ENCODE assay signal across 14 cellular contexts in genomic region chr6:42131531-42131930, GRCh38. TPM values are rescaled to one million over a fixed set of nuclear protein-coding genes. Genes with fewer than 3 reads are reported as not detected.
A peak's percentile ranks its signal among the peaks of the same experiment; 100 is the strongest.
DNase-seq lines count a peak whose midpoint lies in the region; ATAC-seq, FAIRE-seq and TF ChIP-seq lines count a peak whose summit lies in the region.
"Had no signal": no experiment of that assay in that cellular context is flagged by ENCODE, and none has a peak within 500 bp of the region (broad histone marks: within the 10 kb centered on the region; RNA-seq: fewer than 3 reads in every experiment).

No MANE protein-coding gene starts in this region.

- no peak overlapping the region for H3K4me3 ChIP-seq in AG04450 (ENCODE audit: low read depth, low read length)
- no peak overlapping the region for H3K4me3 ChIP-seq in brain microvascular endothelial cell (ENCODE audit: low read depth, low read length)
- no peak overlapping the region for H3K4me3 ChIP-seq in keratinocyte (ENCODE audit: control insufficient read depth in 2 of 3, extremely low read depth in 1 of 3, insufficient read depth in 2 of 3, low read depth in 1 of 3, low read length in 3 of 3)
- H3K4me3 ChIP-seq: body of pancreas had no signal

- POLR2A ChIA-PET in AG04450 (lab: Yijun Ruan, JAX): no interaction called here

- H3K36me3 ChIP-seq in brain microvascular endothelial cell (replicated peaks): peaks cover 11% of the 10 kb centered on the region
- peaks cover 30 to 33% of the 10 kb centered on the region in 2 experiments for H3K36me3 ChIP-seq in keratinocyte (ENCODE audit: control insufficient read depth in 2 of 2, extremely low read depth in 1 of 2, insufficient read depth in 2 of 2, low read length in 2 of 2)

- H3K9me1 ChIP-seq in keratinocyte (ENCODE audit: control insufficient read depth, extremely low read depth, insufficient read depth, low read length): peaks cover 4% of the 10 kb centered on the region

- H3K79me2 ChIP-seq in keratinocyte (ENCODE audit: control insufficient read depth, insufficient read depth, low read length): peaks cover 44% of the 10 kb centered on the region

- H3K4me1 ChIP-seq in keratinocyte (ENCODE audit: control insufficient read depth, extremely low read depth, insufficient read depth, low read length): peaks cover 16% of the 10 kb centered on the region

- in situ Hi-C loops in brain microvascular endothelial cell (cut with HindIII; ENCODE audit: low pct_ligation_motif_present, low sequenced_read_pairs): no loop called here

- no peak overlapping the region for H3K4me2 ChIP-seq in keratinocyte (ENCODE audit: control insufficient read depth, extremely low read depth, insufficient read depth, low read depth, low read length)

- ATAC-seq in HG02884 (IDR thresholded peaks at IDR 0.05; ENCODE audit: unreplicated experiment) (no peak), HG03432 (IDR thresholded peaks at IDR 0.05; ENCODE audit: unreplicated experiment) (no peak), HG02642 (IDR thresholded peaks at IDR 0.05; ENCODE audit: poor library complexity, unreplicated experiment) (no peak)
- ATAC-seq: body of pancreas, left lobe of liver had no signal

- DNase-seq in AG04450 (ENCODE audit: low read depth, low spot score) (peak; percentile 44), HT1080 (ENCODE audit: low read depth) (peak; percentile 84), brain microvascular endothelial cell (peak; percentile 90), keratinocyte (ENCODE audit: low read depth, low spot score) (no peak), globus pallidus (ENCODE audit: low spot score) (no peak)
- DNase-seq: activated T-cell treated with anti-CD3 and anti-CD28 coated beads for 4 hours, body of pancreas, nucleus accumbens, substantia nigra had no signal

- CTCF ChIA-PET in AG04450 (lab: Charles Lee): interaction anchor here (1.0 to 1.6 kb wide), 2 partner anchors 14 to 28 kb away, joined by 7 read pairs; no protein-coding TSS in a partner anchor

- H3K27ac ChIP-seq in AG04450 (ENCODE audit: low read depth, low read length) (peak overlapping the region; percentile 93), brain microvascular endothelial cell (peak overlapping the region; percentile 88), keratinocyte (ENCODE audit: control insufficient read depth, insufficient read depth, low read length) (peak overlapping the region; percentile 47)
- H3K27ac ChIP-seq: body of pancreas had no signal

- TF ChIP-seq CTCF in AG04450 (IDR thresholded peaks at IDR 0.05; ENCODE audit: low read depth, low read length) (no peak), brain microvascular endothelial cell (IDR thresholded peaks at IDR 0.05; ENCODE audit: low read depth, low read length, missing control alignments) (peak; percentile 13), keratinocyte (optimal IDR thresholded peaks at IDR 0.05 in 1 of 3, IDR thresholded peaks at IDR 0.05 in 1 of 3, conservative IDR thresholded peaks at IDR 0.05 in 1 of 3; ENCODE audit: extremely low read depth in 1 of 3, insufficient read depth in 2 of 3, low read length in 3 of 3) (no peak)

- H3K9ac ChIP-seq in keratinocyte (ENCODE audit: control insufficient read depth, extremely low read depth, insufficient read depth, low read length): no peak overlapping the region

- dilution Hi-C loops in keratinocyte (cut with MboI; ENCODE audit: extremely low pct_ligation_motif_present, low sequenced_read_pairs): no loop called here

- no peak for FAIRE-seq in keratinocyte (lab: Jason Lieb, UNC)
- FAIRE-seq: frontal cortex had no signal

- H4K20me1 ChIP-seq in keratinocyte (ENCODE audit: control insufficient read depth, extremely low read depth, insufficient read depth, low read length): peaks cover 6% of the 10 kb centered on the region

- no peaks in the 10 kb centered on the region for H3K27me3 ChIP-seq in AG04450 (ENCODE audit: control insufficient read depth, insufficient read depth, low read length)
- H3K27me3 ChIP-seq in brain microvascular endothelial cell (replicated peaks): no peaks in the 10 kb centered on the region
- H3K27me3 ChIP-seq in keratinocyte (ENCODE audit: control insufficient read depth, extremely low read depth, insufficient read depth, low read length): no peaks in the 10 kb centered on the region
- H3K27me3 ChIP-seq: body of pancreas had no signal

- H3K9me3 ChIP-seq in AG04450 (ENCODE audit: control insufficient read depth, insufficient read depth, low read length) (no peaks in the 10 kb centered on the region), keratinocyte (ENCODE audit: control insufficient read depth, low read depth, low read length) (no peaks in the 10 kb centered on the region)
- H3K9me3 ChIP-seq: body of pancreas had no signal

- no peak overlapping the region for H2AFZ ChIP-seq in keratinocyte (ENCODE audit: control insufficient read depth, low read length)

RNA-seq across cellular contexts. Expression of gene C6orf132, which starts 10.9 kb away (rescaled TPM):
- polyA plus RNA-seq in AG04450 (2011; rRNA removed): 0.68 and 1.1 TPM in 2 replicates
- 0.52 and 1.2 TPM in 2 replicates for polyA minus RNA-seq in AG04450 (2011; rRNA and poly(A)+ RNA removed)
- not detected in 2 replicates for total RNA-seq in HT1080 (2014; rRNA removed; shearing (Covaris generic))
- polyA plus RNA-seq in HT1080 (2015; cell fraction: cytosol; rRNA removed): not detected in 2 replicates
- polyA plus RNA-seq in HT1080 (2015; cell fraction: nucleus; rRNA removed): not detected in 2 replicates
- 8.1 to 15.3 TPM (median 11.8 TPM) in 3 replicates for polyA plus RNA-seq in keratinocyte
- 12.2 TPM for polyA plus RNA-seq in keratinocyte (2011; ENCODE audit: low read depth)
- 13.0 and 15.4 TPM in 2 replicates for polyA plus RNA-seq in keratinocyte (2011; cell fraction: cytosol; rRNA removed)
- polyA plus RNA-seq in keratinocyte (2011; cell fraction: nucleus; rRNA removed): 10.5 and 13.5 TPM in 2 replicates
- polyA plus RNA-seq in keratinocyte (2012; ENCODE audit: low replicate concordance): 26.2 and 34.7 TPM in 2 replicates
- 6.5 to 23.7 TPM (median 8.9 TPM) in 3 replicates for polyA minus RNA-seq in keratinocyte
- 18.4 TPM for polyA minus RNA-seq in keratinocyte (2011; cell fraction: cytosol; rRNA and poly(A)+ RNA removed)
- 11.6 and 14.6 TPM in 2 replicates for polyA minus RNA-seq in keratinocyte (2011; cell fraction: nucleus; rRNA and poly(A)+ RNA removed)

RNA-seq across cellular contexts. Expression of gene GUCA1A, which starts 41.6 kb away (rescaled TPM):
- polyA plus RNA-seq in AG04450 (2011; rRNA removed) (1.5 and 1.9 TPM in 2 replicates), keratinocyte (not detected in 3 replicates)
- 0.26 and 0.87 TPM in 2 replicates for polyA minus RNA-seq in AG04450 (2011; rRNA and poly(A)+ RNA removed)
- total RNA-seq in HT1080 (2014; rRNA removed; shearing (Covaris generic)): not detected in 2 replicates
- not detected in 2 replicates for polyA plus RNA-seq in HT1080 (2015; cell fraction: cytosol; rRNA removed)
- polyA plus RNA-seq in HT1080 (2015; cell fraction: nucleus; rRNA removed): not detected in 2 replicates
- polyA plus RNA-seq in keratinocyte (2011; ENCODE audit: low read depth): not detected
- polyA plus RNA-seq in keratinocyte (2011; cell fraction: cytosol; rRNA removed): not detected in 2 replicates
- not detected in 2 replicates for polyA plus RNA-seq in keratinocyte (2011; cell fraction: nucleus; rRNA removed)
- 0.13 TPM in 1 of 2 replicates, not detected in the other for polyA plus RNA-seq in keratinocyte (2012; ENCODE audit: low replicate concordance)
- polyA minus RNA-seq in keratinocyte: not detected in 3 replicates
- polyA minus RNA-seq in keratinocyte (2011; cell fraction: cytosol; rRNA and poly(A)+ RNA removed): not detected
- polyA minus RNA-seq in keratinocyte (2011; cell fraction: nucleus; rRNA and poly(A)+ RNA removed): not detected in 2 replicates
- total RNA-seq: body of pancreas, left lobe of liver had no signal

Comparison
In these comparisons a context has a peak if more than half of its experiments do, and no peak if none do; other contexts are left out.
1. DNase-seq: peak in AG04450 (single experiment), HT1080 (single experiment) and brain microvascular endothelial cell (single experiment); none in keratinocyte (single experiment) and globus pallidus (single experiment).
2. Peak in every context shown above with its lines, with median percentiles within 50 percentile points of each other: H3K27ac ChIP-seq.